8 cellular contexts compared by ENCODE assay signal in the genomic region with DNA sequence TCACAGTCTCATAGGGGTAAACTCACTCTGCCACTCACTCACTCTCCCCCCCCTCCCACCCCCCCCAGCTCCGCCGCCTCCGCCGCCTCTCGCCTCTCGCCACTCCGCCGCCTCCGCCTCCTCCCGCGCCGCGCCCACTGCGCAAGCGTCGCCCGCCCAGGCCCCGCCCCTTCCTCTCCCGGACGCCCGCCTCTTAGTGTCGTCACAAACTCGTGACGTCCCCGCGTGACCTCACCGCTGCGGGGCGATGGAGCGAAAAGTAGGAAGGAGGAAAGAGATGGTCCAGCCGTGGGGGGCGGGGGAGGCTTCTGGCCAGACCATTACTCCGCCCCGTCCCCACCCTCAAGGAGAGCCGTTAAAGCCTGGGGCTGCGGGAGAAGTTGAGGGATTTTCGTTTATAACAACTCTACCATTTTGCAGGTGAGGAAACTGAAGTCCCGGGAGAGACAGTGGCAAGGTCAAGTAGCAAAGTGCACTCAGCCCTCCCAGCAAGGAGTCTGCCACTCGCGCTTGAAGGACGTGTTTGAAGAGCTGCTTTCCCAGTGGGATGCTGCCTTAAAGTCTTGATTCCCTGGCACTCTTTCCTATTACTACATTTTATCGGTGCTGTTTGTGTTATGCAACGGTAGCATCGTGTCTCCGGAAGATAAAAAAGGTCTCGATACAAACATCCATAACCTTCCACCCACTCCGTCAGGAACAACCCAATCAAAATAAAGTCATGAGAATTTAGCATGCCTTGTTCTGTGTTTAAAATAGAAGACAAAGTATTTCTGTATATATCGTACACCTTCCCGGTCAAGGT. TPM values are rescaled to one million over a fixed set of nuclear protein-coding genes. Genes with fewer than 3 reads are reported as not detected.
DNase-seq lines count a peak whose midpoint lies in the region; ATAC-seq and TF ChIP-seq lines count a peak whose summit lies in the region.

A gene (minus strand): TSS at position 29 of the 805 bp plus-strand sequence. CDS start 164 bp downstream, outside the sequence.

- TF ChIP-seq CTCF in esophagus squamous epithelium (IDR thresholded peaks at IDR 0.05) = no peak

- H3K9me3 ChIP-seq in esophagus squamous epithelium = no peaks in the 10 kb centered on the region

- peak; percentile 73 for ATAC-seq in GM21786 (IDR thresholded peaks at IDR 0.05; ENCODE audit: unreplicated experiment)

- no peaks in the 10 kb centered on the region for H3K36me3 ChIP-seq in esophagus squamous epithelium

- H3K4me3 ChIP-seq in esophagus squamous epithelium = peak within 1 kb of the TSS; percentile 78 to 98 (median 92)

- H3K4me1 ChIP-seq in esophagus squamous epithelium = peaks cover 8 to 51% (median 23%) of the 10 kb centered on the region in 3 donors

- H3K27ac ChIP-seq in esophagus squamous epithelium = peak within 1 kb of the TSS; percentile 96 to 98 (median 97)

- TF ChIP-seq POLR2A in esophagus squamous epithelium (IDR thresholded peaks at IDR 0.05) = peak in 3 of 4 donors; percentile 11 to 89 (median 88)

- peak; percentile 96 for DNase-seq in DMS53 (lab: John Stamatoyannopoulos, UW)
- peak; percentile 86 to 89 for DNase-seq in Kasumi-1 (lab: John Stamatoyannopoulos, UW)
- DNase-seq in RKO (ENCODE audit: low spot score) = peak; percentile 91
- DNase-seq in activated T-helper 1 cell treated with Interleukin-2 at 50 U/mL for 16 hours (ENCODE audit: low read depth) = peak; percentile 94
- DNase-seq in esophagus squamous epithelium (lab: John Stamatoyannopoulos, UW) = peak; percentile 72
- peak; percentile 96 for DNase-seq in myocyte (ENCODE audit: low read depth)
- DNase-seq in stimulated activated CD8-positive, alpha-beta memory T cell treated with anti-CD3 and anti-CD28 coated beads, Interleukin-7, amount 100 ng/mL, for 4 hours (ENCODE audit: low read depth in 2 of 2) = peak; percentile 94 to 95

- H3K27me3 ChIP-seq in esophagus squamous epithelium = no peaks in the 10 kb centered on the region

- intact Hi-C loops in esophagus squamous epithelium (cut with DNase I) = no loop called here

- 5 to 7% methylated on average over 12 to 20 of the region's 49 CpGs for WGBS in esophagus squamous epithelium, 2 donors

RNA-seq across cellular contexts. Expression of the gene that starts here (rescaled TPM):
- total RNA-seq in esophagus squamous epithelium (10 to 100 TPM; 43.8 to 52.8 (median 50.0) TPM), myocyte (39.0 and 46.7 TPM in 2 replicates)
- polyA plus RNA-seq in myocyte (2012) = 42.0 TPM

Comparison
In these comparisons a context has a peak if more than half of its experiments do, and no peak if none do; other contexts are left out.
1. Peak in every context shown above with its lines: DNase-seq, ATAC-seq, H3K4me3 ChIP-seq and H3K27ac ChIP-seq.